In the genomic region with DNA sequence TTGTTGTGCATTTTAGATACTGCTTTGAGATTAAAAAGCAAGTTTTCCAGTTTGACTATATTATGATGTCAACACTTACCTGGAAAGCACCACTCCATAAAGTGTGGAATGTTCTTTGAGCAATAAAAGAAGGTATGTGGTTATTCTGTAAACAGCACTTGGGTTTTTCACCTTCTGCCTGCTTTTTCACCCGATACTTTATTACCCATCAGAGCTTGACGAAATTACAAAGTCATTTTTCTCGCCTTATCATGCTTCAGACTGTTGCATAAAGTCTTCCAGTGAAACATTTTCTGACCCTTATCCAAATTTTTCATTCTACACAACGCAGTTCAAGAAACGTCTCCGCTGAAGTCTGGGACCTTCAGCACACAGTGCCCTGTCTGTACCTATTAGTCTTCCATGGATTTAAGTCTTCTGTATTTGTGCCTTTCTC, we compare ENCODE assay signal across 11 cellular contexts. TPM values are rescaled to one million over a fixed set of nuclear protein-coding genes. Genes with fewer than 3 reads are reported as not detected.
DNase-seq lines count a peak whose midpoint lies in the region; ATAC-seq, FAIRE-seq and TF ChIP-seq lines count a peak whose summit lies in the region.
"Had no signal": no experiment of that assay in that cellular context is flagged by ENCODE, and none has a peak within 500 bp of the region (broad histone marks: within the 10 kb centered on the region; RNA-seq: fewer than 3 reads in every experiment).

No MANE protein-coding gene starts in this region.

- H3K9me3 Mint-ChIP-seq in progenitor cell of endocrine pancreas (ENCODE audit: low read depth), result no peaks in the 10 kb centered on the region

- H3K27me3 Mint-ChIP-seq in progenitor cell of endocrine pancreas, result no peaks in the 10 kb centered on the region

- peak overlapping the region; percentile 26 for H3K27ac ChIP-seq in RWPE2 (ENCODE audit: poor library complexity, severe bottlenecking)

- H3K27ac Mint-ChIP-seq in progenitor cell of endocrine pancreas, result peak overlapping the region; percentile 79

- peaks cover 51% of the 10 kb centered on the region for H3K36me3 ChIP-seq in RWPE2 (ENCODE audit: low read depth)

- peaks cover 35% of the 10 kb centered on the region for H3K4me1 ChIP-seq in RWPE2 (ENCODE audit: insufficient read depth, poor library complexity, severe bottlenecking)

- H3K36me3 Mint-ChIP-seq in progenitor cell of endocrine pancreas (ENCODE audit: insufficient read depth), result peaks cover 5% of the 10 kb centered on the region

- H3K4me1 Mint-ChIP-seq in progenitor cell of endocrine pancreas (ENCODE audit: low read depth), result peaks cover 46% of the 10 kb centered on the region

- no peaks in the 10 kb centered on the region for H3K9me3 ChIP-seq in RWPE2 (ENCODE audit: severe bottlenecking)

- peak overlapping the region; percentile 4 for H3K4me3 Mint-ChIP-seq in progenitor cell of endocrine pancreas (ENCODE audit: low read depth)

- peak; percentile 39 for FAIRE-seq in GM19239 (lab: Jason Lieb, UNC)

- ATAC-seq in RWPE2 (ENCODE audit: low read depth) (peak; percentile 85), GM19328 (IDR thresholded peaks at IDR 0.05; ENCODE audit: unreplicated experiment) (no peak), GM21786 (IDR thresholded peaks at IDR 0.05; ENCODE audit: unreplicated experiment) (no peak)

- no peak for DNase-seq in GM19239 (ENCODE audit: insufficient read length, low spot score)
- no peak for DNase-seq in RWPE2 (ENCODE audit: low spot score)
- peak; percentile 37 for DNase-seq in glomerular visceral epithelial cell (ENCODE audit: extremely low spot score)
- DNase-seq in progenitor cell of endocrine pancreas (ENCODE audit: low spot score, unreplicated experiment), result no peak
- DNase-seq in NCI-H128 (lab: John Stamatoyannopoulos, UW; ENCODE audit: unreplicated experiment), result no peak
- no peak for DNase-seq in SKM-1 treated with dmso at 0.1 percent for 144 hours (lab: John Stamatoyannopoulos, UW; ENCODE audit: unreplicated experiment)
- DNase-seq: amygdala; NCI-H2107; stimulated activated CD8-positive, alpha-beta memory T cell treated with anti-CD3 and anti-CD28 coated beads, Interleukin-4, amount 100 ng/mL, for 48 hours had no signal

- H3K27me3 ChIP-seq in RWPE2 (ENCODE audit: insufficient read depth, poor library complexity, severe bottlenecking), result no peaks in the 10 kb centered on the region

- TF ChIP-seq CTCF in RWPE2 (IDR thresholded peaks at IDR 0.05; ENCODE audit: poor library complexity, severe bottlenecking) (no peak), progenitor cell of endocrine pancreas (IDR thresholded peaks at IDR 0.05; ENCODE audit: unreplicated experiment) (no peak)

- no peak overlapping the region for H3K4me3 ChIP-seq in RWPE2 (ENCODE audit: severe bottlenecking)

RNA-seq across cellular contexts. Expression of a gene that starts 25.2 kb away (rescaled TPM):
- 44.1 and 49.0 TPM in 2 replicates for total RNA-seq in progenitor cell of endocrine pancreas
